In genomic region chr1:229412056-229412455, GRCh38 we compare ENCODE assay signal across 3 cellular contexts.
TF ChIP-seq lines count a peak whose summit lies in the region.

No MANE protein-coding gene starts in this region.

TF ChIP-seq in SK-N-SH treated with all-trans-retinoic acid at 6 μM for 48 hours, 23 proteins besides CTCF, POLR2A, EP300 and RAD21:
- TF ChIP-seq OSR1 (CRISPR knock-in tag; IDR thresholded peaks at IDR 0.05), result no peak
- TF ChIP-seq BACH2 (CRISPR knock-in tag; IDR thresholded peaks at IDR 0.05; ENCODE audit: borderline replicate concordance), result no peak
- TF ChIP-seq TOX (CRISPR knock-in tag; IDR thresholded peaks at IDR 0.05; ENCODE audit: borderline replicate concordance), result no peak
- TF ChIP-seq, protein P1, sequence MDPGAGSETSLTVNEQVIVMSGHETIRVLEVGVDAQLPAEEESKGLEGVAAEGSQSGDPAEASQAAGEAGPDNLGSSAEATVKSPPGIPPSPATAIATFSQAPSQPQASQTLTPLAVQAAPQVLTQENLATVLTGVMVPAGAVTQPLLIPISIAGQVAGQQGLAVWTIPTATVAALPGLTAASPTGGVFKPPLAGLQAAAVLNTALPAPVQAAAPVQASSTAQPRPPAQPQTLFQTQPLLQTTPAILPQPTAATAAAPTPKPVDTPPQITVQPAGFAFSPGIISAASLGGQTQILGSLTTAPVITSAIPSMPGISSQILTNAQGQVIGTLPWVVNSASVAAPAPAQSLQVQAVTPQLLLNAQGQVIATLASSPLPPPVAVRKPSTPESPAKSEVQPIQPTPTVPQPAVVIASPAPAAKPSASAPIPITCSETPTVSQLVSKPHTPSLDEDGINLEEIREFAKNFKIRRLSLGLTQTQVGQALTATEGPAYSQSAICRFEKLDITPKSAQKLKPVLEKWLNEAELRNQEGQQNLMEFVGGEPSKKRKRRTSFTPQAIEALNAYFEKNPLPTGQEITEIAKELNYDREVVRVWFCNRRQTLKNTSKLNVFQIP (CRISPR knock-in tag; IDR thresholded peaks at IDR 0.05; ENCODE audit: borderline replicate concordance, low read depth), result no peak
- TF ChIP-seq PATZ1 (CRISPR knock-in tag; IDR thresholded peaks at IDR 0.05; ENCODE audit: borderline replicate concordance), result no peak
- no peak for TF ChIP-seq GLIS3 (CRISPR knock-in tag; IDR thresholded peaks at IDR 0.05)
- no peak for TF ChIP-seq ZNF8 (CRISPR knock-in tag; IDR thresholded peaks at IDR 0.05)
- TF ChIP-seq ZFP30 (CRISPR knock-in tag; IDR thresholded peaks at IDR 0.05), result no peak
- TF ChIP-seq ZC3H10 (CRISPR knock-in tag; IDR thresholded peaks at IDR 0.05), result no peak
- TF ChIP-seq TCF4 (CRISPR knock-in tag; IDR thresholded peaks at IDR 0.05; ENCODE audit: borderline replicate concordance), result no peak
- no peak for TF ChIP-seq ESRRG (CRISPR knock-in tag; IDR thresholded peaks at IDR 0.05)

TF ChIP-seq in SK-N-SH, 30 proteins besides CTCF, POLR2A, EP300 and RAD21:
- TF ChIP-seq YY1 (IDR thresholded peaks at IDR 0.05; ENCODE audit: low read depth) (no peak), POLR2AphosphoS5 (IDR thresholded peaks at IDR 0.05; ENCODE audit: low read depth, low read length) (no peak), TAF1 (IDR thresholded peaks at IDR 0.05; ENCODE audit: borderline replicate concordance, low read depth, low read length) (no peak), CHD2 (IDR thresholded peaks at IDR 0.05; ENCODE audit: low read length, partially characterized antibody) (no peak), MEF2A (IDR thresholded peaks at IDR 0.05; ENCODE audit: borderline replicate concordance, low read depth) (no peak), ELF1 (IDR thresholded peaks at IDR 0.05) (no peak), SMC3 (IDR thresholded peaks at IDR 0.05; ENCODE audit: low read depth, low read length) (no peak), FOSL2 (IDR thresholded peaks at IDR 0.05; ENCODE audit: borderline replicate concordance, low read depth) (no peak), TCF12 (IDR thresholded peaks at IDR 0.05) (no peak), USF1 (IDR thresholded peaks at IDR 0.05; ENCODE audit: borderline replicate concordance, low read depth) (no peak)
TF ChIP-seq in SK-N-SH: peak in this region for 0.

TF ChIP-seq in H1, 55 proteins besides CTCF, POLR2A, EP300 and RAD21:
- no peak for TF ChIP-seq HDAC2 (IDR thresholded peaks at IDR 0.05; ENCODE audit: borderline replicate concordance in 1 of 2, low read depth in 2 of 2, low read length in 2 of 2)
- TF ChIP-seq MAX (IDR thresholded peaks at IDR 0.05), result 0 out of 2 replicates have a peak, but pooled peaks have one; percentile 16
